Comparison of ENCODE assay signal across 19 cellular contexts in genomic region chr1:99469641-99470040, GRCh38.
DNase-seq lines count a peak whose midpoint lies in the region; ATAC-seq and TF ChIP-seq lines count a peak whose summit lies in the region.
"Had no signal": no experiment of that assay in that cellular context is flagged by ENCODE, and none has a peak within 500 bp of the region (broad histone marks: within the 10 kb centered on the region; RNA-seq: fewer than 3 reads in every experiment).

No MANE protein-coding gene starts in this region.

- H3K36me3 Mint-ChIP-seq in immature natural killer cell, result no peaks in the 10 kb centered on the region

- peak overlapping the region; percentile 45 to 64 for H3K27ac ChIP-seq in SK-N-SH (ENCODE audit: low read depth in 2 of 2, low read length in 1 of 2)
- no peak overlapping the region for H3K27ac ChIP-seq in fibroblast of lung (ENCODE audit: insufficient read depth, low read length)
- H3K27ac ChIP-seq: 22Rv1, adrenal gland, C4-2B, foreskin keratinocyte had no signal

- H3K4me1 Mint-ChIP-seq in immature natural killer cell, result no peaks in the 10 kb centered on the region
- H3K4me1 Mint-ChIP-seq: activated T-helper 17 cell treated with anti-CD3 and anti-CD28 coated beads, Interleukin-2, amount 50 U/mL, for 72 hours; nephron progenitor cell had no signal

- POLR2A ChIA-PET in SK-N-SH (lab: Yijun Ruan, JAX), result no interaction called here

- H3K27me3 Mint-ChIP-seq in immature natural killer cell (ENCODE audit: low read depth in 3 of 3), result peaks cover 0 to 5% (median 0%) of the 10 kb centered on the region in 3 donors

- WGBS in SK-N-SH (ENCODE audit: low lambda C conversion rate), result 26% methylated on average over 1 of the region's 1 CpG

- H3F3A ChIP-seq in SK-N-SH (replicated peaks; ENCODE audit: insufficient read depth), result peaks cover 7% of the 10 kb centered on the region

- H3K36me3 ChIP-seq in SK-N-SH (replicated peaks in 1 of 2; ENCODE audit: control insufficient read depth in 1 of 2, insufficient read depth in 2 of 2, low read length in 1 of 2), result no peaks in the 10 kb centered on the region
- no peaks in the 10 kb centered on the region for H3K36me3 ChIP-seq in fibroblast of lung (ENCODE audit: control insufficient read depth, insufficient read depth, low read length)
- H3K36me3 ChIP-seq: adrenal gland had no signal

- H3K79me2 ChIP-seq in SK-N-SH (ENCODE audit: insufficient read depth) (no peaks in the 10 kb centered on the region), fibroblast of lung (ENCODE audit: control insufficient read depth, insufficient read depth, low read length) (no peaks in the 10 kb centered on the region)

- peak; percentile 52 for DNase-seq in DMS 273 (lab: John Stamatoyannopoulos, UW; ENCODE audit: unreplicated experiment)
- DNase-seq in DMS 273 treated with DMSO at 0.1 percent for 48 hours (lab: John Stamatoyannopoulos, UW), result no peak
- no peak for DNase-seq in SK-N-SH
- peak in 1 of 2 donors; percentile 80 for DNase-seq in fibroblast of lung (ENCODE audit: low read depth in 2 of 2)
- peak; percentile 70 for DNase-seq in superior temporal gyrus (ENCODE audit: extremely low spot score)
- no peak for DNase-seq in central memory CD4-positive, alpha-beta T cell
- no peak for DNase-seq in immature natural killer cell
- DNase-seq: adrenal gland, DMS79 treated with DMSO at 0.1 percent for 48 hours, foreskin keratinocyte, MV-4-11, NCI-H2081, NCI-H774, nephron progenitor cell had no signal

- ATAC-seq in GM21737 (IDR thresholded peaks at IDR 0.05; ENCODE audit: unreplicated experiment), result no peak
- ATAC-seq: activated T-helper 17 cell treated with anti-CD3 and anti-CD28 coated beads, Interleukin-2, amount 50 U/mL, for 72 hours; foreskin keratinocyte; Panc1 had no signal

- H3K4me3 ChIP-seq in SK-N-SH (ENCODE audit: low read depth in 2 of 2, low read length in 1 of 2) (no peak overlapping the region), fibroblast of lung (replicated peaks in 1 of 4; ENCODE audit: control extremely low read depth in 1 of 4, insufficient read depth in 1 of 4, low read depth in 3 of 4, low read length in 4 of 4) (no peak overlapping the region)
- H3K4me3 ChIP-seq: adrenal gland had no signal

- peaks cover 0 to 4% (median 2%) of the 10 kb centered on the region in 6 donors for H3K9me3 Mint-ChIP-seq in immature natural killer cell
- H3K9me3 Mint-ChIP-seq: activated T-helper 17 cell treated with anti-CD3 and anti-CD28 coated beads, Interleukin-2, amount 50 U/mL, for 72 hours; nephron progenitor cell had no signal

- H3K4me1 ChIP-seq in SK-N-SH (ENCODE audit: control insufficient read depth in 1 of 2, insufficient read depth in 2 of 2, low read depth in 1 of 2, low read length in 1 of 2), result peaks cover 8 to 15% of the 10 kb centered on the region in 2 experiments; a peak in 3 of 4 replicates
- H3K4me1 ChIP-seq in fibroblast of lung (ENCODE audit: control insufficient read depth, extremely low read depth, insufficient read depth, low read length), result peaks cover 11% of the 10 kb centered on the region
- H3K4me1 ChIP-seq: adrenal gland, foreskin keratinocyte had no signal

- no peaks in the 10 kb centered on the region for H3K9me2 ChIP-seq in SK-N-SH

- peak overlapping the region; percentile 10; the same call in 1 of the 2 replicates for H3K4me2 ChIP-seq in SK-N-SH
- H3K4me2 ChIP-seq in fibroblast of lung (ENCODE audit: extremely low read depth, insufficient read depth, low read length), result no peak overlapping the region

- H3K9ac ChIP-seq in SK-N-SH, result no peak overlapping the region
- no peak overlapping the region for H3K9ac ChIP-seq in fibroblast of lung (ENCODE audit: insufficient read depth, low read length)

- H3K9me3 ChIP-seq in SK-N-SH, result no peaks in the 10 kb centered on the region
- H3K9me3 ChIP-seq in fibroblast of lung (ENCODE audit: control insufficient read depth, insufficient read depth, low read depth, low read length), result no peaks in the 10 kb centered on the region
- H3K9me3 ChIP-seq: adrenal gland had no signal

- CTCF ChIA-PET in SK-N-SH (lab: Yijun Ruan, JAX), result interaction anchor here (0.7 to 2.0 kb wide), 3 partner anchors 11 to 289 kb away, joined by 3 to 23 read pairs (median 3); no protein-coding TSS in a partner anchor

- H2AFZ ChIP-seq in SK-N-SH (ENCODE audit: low read depth), result no peak overlapping the region
- H2AFZ ChIP-seq in fibroblast of lung (ENCODE audit: low read length), result peak overlapping the region; percentile 27

- H4K20me1 ChIP-seq in SK-N-SH (ENCODE audit: insufficient read depth), result no peaks in the 10 kb centered on the region
- H4K20me1 ChIP-seq in fibroblast of lung (ENCODE audit: control insufficient read depth, extremely low read depth, insufficient read depth, low read length), result no peaks in the 10 kb centered on the region

- TF ChIP-seq CTCF in SK-N-SH (IDR thresholded peaks at IDR 0.05), result no peak
- no peak for TF ChIP-seq CTCF in fibroblast of lung (conservative IDR thresholded peaks at IDR 0.05 in 1 of 2, IDR thresholded peaks at IDR 0.05 in 1 of 2; ENCODE audit: low read depth in 1 of 2, low read length in 2 of 2)

- H3K27ac Mint-ChIP-seq in immature natural killer cell, result no peak overlapping the region
- H3K27ac Mint-ChIP-seq: activated T-helper 17 cell treated with anti-CD3 and anti-CD28 coated beads, Interleukin-2, amount 50 U/mL, for 72 hours; nephron progenitor cell had no signal

- H3K4me3 Mint-ChIP-seq in immature natural killer cell, result no peak overlapping the region
- H3K4me3 Mint-ChIP-seq: activated T-helper 17 cell treated with anti-CD3 and anti-CD28 coated beads, Interleukin-2, amount 50 U/mL, for 72 hours; nephron progenitor cell had no signal

- no peak for TF ChIP-seq RAD21 in SK-N-SH (IDR thresholded peaks at IDR 0.05; ENCODE audit: low read length)

- no peaks in the 10 kb centered on the region for H3K27me3 ChIP-seq in SK-N-SH (ENCODE audit: insufficient read depth)
- H3K27me3 ChIP-seq in fibroblast of lung (ENCODE audit: control insufficient read depth, insufficient read depth, low read length), result no peaks in the 10 kb centered on the region
- H3K27me3 ChIP-seq: adrenal gland, foreskin keratinocyte had no signal

- TF ChIP-seq EP300 in SK-N-SH (IDR thresholded peaks at IDR 0.05; ENCODE audit: borderline replicate concordance in 1 of 2, low read depth in 1 of 2, low read length in 1 of 2), result 0 out of 4 replicates have a peak, but pooled peaks of 1 of the 2 experiments have one; percentile 52

TF ChIP-seq in SK-N-SH, 30 proteins besides CTCF, POLR2A, EP300 and RAD21:
- TF ChIP-seq MEF2A (IDR thresholded peaks at IDR 0.05; ENCODE audit: borderline replicate concordance, low read depth), result no peak
- peak; percentile 50; the same call in 1 of the 2 replicates for TF ChIP-seq NFIC (IDR thresholded peaks at IDR 0.05; ENCODE audit: borderline replicate concordance)
- peak; percentile 38; the same call in 1 of the 2 replicates for TF ChIP-seq TEAD4 (IDR thresholded peaks at IDR 0.05; ENCODE audit: borderline replicate concordance, insufficient read depth)
- TF ChIP-seq FOXM1 (IDR thresholded peaks at IDR 0.05; ENCODE audit: low read depth), result no peak
- TF ChIP-seq ELF1 (IDR thresholded peaks at IDR 0.05), result no peak
- no peak for TF ChIP-seq IRF3 (IDR thresholded peaks at IDR 0.05; ENCODE audit: low read depth, low read length)
- peak; percentile 71 for TF ChIP-seq PBX3 (IDR thresholded peaks at IDR 0.05)
- TF ChIP-seq TCF12 (IDR thresholded peaks at IDR 0.05), result peak; percentile 73
- no peak for TF ChIP-seq USF1 (IDR thresholded peaks at IDR 0.05; ENCODE audit: borderline replicate concordance, low read depth)
- TF ChIP-seq JUND (IDR thresholded peaks at IDR 0.05), result peak; percentile 30
- TF ChIP-seq FOSL2 (IDR thresholded peaks at IDR 0.05; ENCODE audit: borderline replicate concordance, low read depth), result 0 out of 2 replicates have a peak, but pooled peaks have one; percentile 6
- TF ChIP-seq GATA2 (CRISPR knock-in tag; IDR thresholded peaks at IDR 0.05), result peak; percentile 25; the same call in 1 of the 2 replicates
- TF ChIP-seq POLR2AphosphoS5 (IDR thresholded peaks at IDR 0.05; ENCODE audit: low read depth, low read length), result no peak

Comparison
In these comparisons a context has a peak if more than half of its experiments do, and no peak if none do; other contexts are left out.
1. DNase-seq: peak in DMS 273 (single experiment) and superior temporal gyrus (single experiment); none in DMS 273 treated with DMSO at 0.1 percent for 48 hours (single experiment), SK-N-SH (single experiment), central memory CD4-positive, alpha-beta T cell (single experiment) and immature natural killer cell (0 of 3).